30 cellular contexts compared by ENCODE assay signal in genomic region chr6:54690596-54690995, GRCh38.
"Had no signal": no experiment of that assay in that cellular context is flagged by ENCODE, and none has a peak within 500 bp of the region (broad histone marks: within the 10 kb centered on the region; RNA-seq: fewer than 3 reads in every experiment).

No MANE protein-coding gene starts in this region.

- DNase-seq: activated B cell treated with CpG ODN at 0.5 μM for 24 hours; activated CD4-positive, alpha-beta memory T cell treated with anti-CD3 and anti-CD28 coated beads for 36 hours; activated CD4-positive, alpha-beta T cell treated with anti-CD3 and anti-CD28 coated beads for 4 hours; activated CD4-positive, alpha-beta T cell treated with anti-CD3 and anti-CD28 coated beads, Interleukin-2, amount 10 ng/mL, durations not matched to agents 24 days and 14 days; activated CD4-positive, alpha-beta T cell treated with anti-CD3 and anti-CD28 coated beads, Interleukin-2, amount 50 U/mL, for 1 hour; activated CD4-positive, alpha-beta T cell treated with anti-CD3 and anti-CD28 coated beads, Interleukin-2, amount 50 U/mL, for 4 hours; activated CD4-positive, CD25-positive, alpha-beta regulatory T cell treated with anti-CD3 and anti-CD28 coated beads, Interleukin-2, amount 50 U/mL, for 72 hours; activated CD8-positive, alpha-beta memory T cell treated with anti-CD3 and anti-CD28 coated beads, Interleukin-2, amount 50 U/mL, for 4 hours; activated CD8-positive, alpha-beta T cell treated with anti-CD3 and anti-CD28 coated beads for 36 hours; activated gamma-delta T cell; activated naive CD4-positive, alpha-beta T cell treated with anti-CD3 and anti-CD28 coated beads, Interleukin-2, amount 10 ng/mL, durations not matched to agents 7 days and 5 days; activated naive CD4-positive, alpha-beta T cell treated with Interleukin-2 at 50 U/mL for 16 hours; activated naive CD8-positive, alpha-beta T cell treated with anti-CD3 and anti-CD28 coated beads, Interleukin-2, amount 10 ng/mL, durations not matched to agents 7 days and 5 days; activated naive CD8-positive, alpha-beta T cell treated with anti-CD3 and anti-CD28 coated beads, Interleukin-2, amount 50 U/mL, for 24 hours; activated T-cell treated with anti-CD3 and anti-CD28 coated beads for 4 hours; activated T-cell treated with anti-CD3 and anti-CD28 coated beads, Interleukin-2, amount 50 U/mL, for 1 hour; activated T-cell treated with anti-CD3 and anti-CD28 coated beads, Interleukin-2, amount 50 U/mL, for 4 hours; activated T-cell treated with anti-CD3 and anti-CD28 coated beads, Interleukin-2, amount 50 U/mL, for 72 hours; amygdala; anterior cingulate cortex; caudate nucleus; cerebellar nuclear complex; T-helper 2 cell; T-helper 9 cell had no signal

- ATAC-seq: activated CD8-positive, alpha-beta T cell treated with anti-CD3 and anti-CD28 coated beads for 36 hours; activated naive CD8-positive, alpha-beta T cell treated with anti-CD3 and anti-CD28 coated beads, Interleukin-2, amount 50 U/mL, for 24 hours; activated T-cell treated with anti-CD3 and anti-CD28 coated beads, Interleukin-2, amount 50 U/mL, for 4 hours; activated T-cell treated with anti-CD3 and anti-CD28 coated beads, Interleukin-2, amount 50 U/mL, for 72 hours; activated T-helper 17 cell treated with anti-CD3 and anti-CD28 coated beads, Interleukin-2, amount 50 U/mL, for 72 hours had no signal

- H3K4me3 ChIP-seq: ascending aorta, cardiac muscle cell had no signal

- H3K9me3 ChIP-seq: ascending aorta had no signal

- FAIRE-seq: bronchial epithelial cell, TTC549 had no signal

- H3K27ac ChIP-seq: ascending aorta, cardiac muscle cell, VCaP had no signal

- H3K4me1 ChIP-seq: ascending aorta had no signal

- H3K27me3 ChIP-seq: ascending aorta had no signal

- H3K36me3 ChIP-seq: ascending aorta, cardiac muscle cell had no signal
